Comparison of ENCODE assay signal across 15 cellular contexts in genomic region chr6:128483472-128484135, GRCh38. TPM values are rescaled to one million over a fixed set of nuclear protein-coding genes. Genes with fewer than 3 reads are reported as not detected.
DNase-seq lines count a peak whose midpoint lies in the region; ATAC-seq and TF ChIP-seq lines count a peak whose summit lies in the region.
"Had no signal": no experiment of that assay in that cellular context is flagged by ENCODE, and none has a peak within 500 bp of the region (broad histone marks: within the 10 kb centered on the region; RNA-seq: fewer than 3 reads in every experiment).

No MANE protein-coding gene starts in this region.

- no peak overlapping the region for H3K27ac ChIP-seq in IMR-90 (ENCODE audit: insufficient read depth, low read length)
- peak overlapping the region; percentile 34; the same call in 1 of the 2 replicates for H3K27ac ChIP-seq in Panc1 (ENCODE audit: low read length)
- peak overlapping the region in 58 of 59 donors; percentile 6 to 96 (median 87) for H3K27ac ChIP-seq in dorsolateral prefrontal cortex
- peak overlapping the region in 1 of 4 donors; percentile 19 for H3K27ac ChIP-seq in gastrocnemius medialis
- H3K27ac ChIP-seq: Peyer's patch had no signal

- H3K4me2 ChIP-seq in IMR-90 (ENCODE audit: low read depth, low read length) = no peak overlapping the region
- H3K4me2 ChIP-seq: SK-N-SH had no signal

- H4K91ac ChIP-seq in IMR-90 (ENCODE audit: insufficient read depth, low read depth, low read length) = no peak overlapping the region

- no peak for ATAC-seq in IMR-90 (ENCODE audit: low read depth)
- no peak for ATAC-seq in Panc1
- peak; percentile 23 to 49 for ATAC-seq in gastrocnemius medialis
- ATAC-seq: K562 had no signal

- peaks cover 45 to 67% of the 10 kb centered on the region in 2 experiments; a peak in 3 of 4 replicates for H3K79me1 ChIP-seq in IMR-90 (ENCODE audit: low read depth in 1 of 2, low read length in 2 of 2)

- no peak overlapping the region; the same call in 1 of the 2 replicates for H3K56ac ChIP-seq in IMR-90 (ENCODE audit: extremely low read depth, insufficient read depth, low read length)

- no peak overlapping the region for H3K14ac ChIP-seq in IMR-90 (replicated peaks; ENCODE audit: low read depth, low read length)

- H3K4me1 ChIP-seq in IMR-90 (ENCODE audit: control insufficient read depth, insufficient read depth, low read length) = 0 out of 2 replicates have a peak, but pooled peaks cover 1% of the 10 kb centered on the region
- H3K4me1 ChIP-seq in Panc1 (ENCODE audit: control insufficient read depth, insufficient read depth, low read length) = peaks cover 15% of the 10 kb centered on the region
- peaks cover 0 to 14% of the 10 kb centered on the region in 2 donors for H3K4me1 ChIP-seq in gastrocnemius medialis
- H3K4me1 ChIP-seq: Peyer's patch had no signal

- H3K23ac ChIP-seq in IMR-90 (ENCODE audit: low read depth, low read length) = no peak overlapping the region

- no TSS peak for BruUV-seq in IMR-90 (replicated peaks; lab: Mats Ljungman, UMichigan)
- no TSS peak for BruUV-seq in Panc1 (replicated peaks; lab: Mats Ljungman, UMichigan)

- no peak overlapping the region for H3K18ac ChIP-seq in IMR-90 (ENCODE audit: low read depth, low read length)

- no peak overlapping the region for H2AK5ac ChIP-seq in IMR-90 (ENCODE audit: low read depth, low read length)

- dilution Hi-C loops in IMR-90 (cut with HindIII; ENCODE audit: low sequenced_read_pairs, unreplicated experiment) = no loop called here

- H3K27me3 ChIP-seq in IMR-90 (ENCODE audit: control insufficient read depth, insufficient read depth, low read length) = no peaks in the 10 kb centered on the region
- H3K27me3 ChIP-seq in Panc1 (ENCODE audit: control insufficient read depth, insufficient read depth, low read length) = no peaks in the 10 kb centered on the region
- no peaks in the 10 kb centered on the region for H3K27me3 ChIP-seq in dorsolateral prefrontal cortex
- no peaks in the 10 kb centered on the region for H3K27me3 ChIP-seq in gastrocnemius medialis
- H3K27me3 ChIP-seq: Peyer's patch had no signal

- no peak overlapping the region for H2BK120ac ChIP-seq in IMR-90 (ENCODE audit: low read depth, low read length)

- peaks cover 30% of the 10 kb centered on the region; the same call in 1 of the 2 replicates for H4K20me1 ChIP-seq in IMR-90 (ENCODE audit: insufficient read depth, low read length)

- H3K36me3 ChIP-seq in IMR-90 (ENCODE audit: control insufficient read depth, insufficient read depth, low read length) = no peaks in the 10 kb centered on the region
- no peaks in the 10 kb centered on the region for H3K36me3 ChIP-seq in Panc1 (ENCODE audit: control insufficient read depth, insufficient read depth, low read length)
- H3K36me3 ChIP-seq in gastrocnemius medialis = no peaks in the 10 kb centered on the region
- H3K36me3 ChIP-seq: HAP-1, Peyer's patch had no signal

- no peak overlapping the region for H2BK20ac ChIP-seq in IMR-90 (ENCODE audit: low read depth, low read length)

- CTCF ChIA-PET in IMR-90 (lab: Yijun Ruan, JAX) (no interaction called here), Panc1 (lab: Charles Lee) (interaction anchor here (0.7 kb wide), 1 partner anchor 629 kb away, joined by 4 read pairs; no protein-coding TSS in a partner anchor)

- TF ChIP-seq POLR2A in IMR-90 (IDR thresholded peaks at IDR 0.05; ENCODE audit: low read depth, low read length) = no peak
- TF ChIP-seq POLR2A in gastrocnemius medialis (IDR thresholded peaks at IDR 0.05) = no peak

- H4K8ac ChIP-seq in IMR-90 (ENCODE audit: low read depth in 2 of 2, low read length in 2 of 2) = no peak overlapping the region

- in situ Hi-C loops in IMR-90 (cut with MboI; ENCODE audit: low sequenced_read_pairs) (no loop called here), Panc1 (cut with HindIII; ENCODE audit: low pct_unique_long_range_greater_than_20kb, low sequenced_read_pairs) (no loop called here), gastrocnemius medialis (cut with MboI; ENCODE audit: low sequenced_read_pairs in 4 of 4) (no loop called here)

- H3K4me3 ChIP-seq in IMR-90 (ENCODE audit: insufficient read depth, low read depth, low read length) (no peak overlapping the region), Panc1 (ENCODE audit: low read depth in 2 of 2, low read length in 2 of 2) (no peak overlapping the region), dorsolateral prefrontal cortex (no peak overlapping the region), gastrocnemius medialis (no peak overlapping the region)
- H3K4me3 ChIP-seq: HAP-1, K562, Peyer's patch had no signal

- POLR2A ChIA-PET in IMR-90 (lab: Charles Lee; ENCODE audit: unreplicated experiment) = no interaction called here
- POLR2A ChIA-PET in Panc1 (lab: Charles Lee) = no interaction called here

- no peak overlapping the region for H4K5ac ChIP-seq in IMR-90 (ENCODE audit: low read depth, low read length)

- H3K9me1 ChIP-seq in IMR-90 (ENCODE audit: insufficient read depth, low read length) = peaks cover 17% of the 10 kb centered on the region

- intact Hi-C loops in IMR-90 (cut with micrococcal nuclease) = no loop called here
- intact Hi-C loops in Panc1 (cut with micrococcal nuclease; ENCODE audit: unreplicated experiment) = no loop called here
- intact Hi-C loops in dorsolateral prefrontal cortex (cut with DNase I) = no loop called here
- intact Hi-C loops in gastrocnemius medialis (cut with DNase I; ENCODE audit: low total_unique reads) = no loop called here

- no peak for TF ChIP-seq RAD21 in IMR-90 (IDR thresholded peaks at IDR 0.05; ENCODE audit: low read length)

- TF ChIP-seq CTCF in IMR-90 (conservative IDR thresholded peaks at IDR 0.05; ENCODE audit: low read depth, low read length) (no peak), Panc1 (IDR thresholded peaks at IDR 0.05) (no peak), dorsolateral prefrontal cortex (IDR thresholded peaks at IDR 0.05 in 54 of 56, conservative IDR thresholded peaks at IDR 0.05 in 2 of 56; ENCODE audit: low read depth in 1 of 56, partially characterized antibody in 56 of 56) (no peak), gastrocnemius medialis (IDR thresholded peaks at IDR 0.05 in 4 of 5, conservative IDR thresholded peaks at IDR 0.05 in 1 of 5) (no peak)

- WGBS in IMR-90 (ENCODE audit: extremely low coverage in 2 of 2, insufficient read length in 1 of 2), 2 experiments = 92% methylated on average over 2 of the region's 5 CpGs; no CpG with 5 or more reads in 1 of the 2 experiments

- H3K4ac ChIP-seq in IMR-90 (ENCODE audit: low read depth, low read length) = no peak overlapping the region

- H2AK9ac ChIP-seq in IMR-90 (replicated peaks; ENCODE audit: low read depth, low read length, poor library complexity) = no peak overlapping the region

- H2BK5ac ChIP-seq in IMR-90 (ENCODE audit: low read depth, low read length, poor library complexity, severe bottlenecking) = no peak overlapping the region

- no peak overlapping the region for H2AFZ ChIP-seq in IMR-90 (replicated peaks; ENCODE audit: low read length, poor library complexity)

- H2BK15ac ChIP-seq in IMR-90 (ENCODE audit: low read depth, low read length) = no peak overlapping the region

- DNase-seq in IMR-90 = no peak
- DNase-seq in Panc1 (ENCODE audit: low read depth, low spot score) = no peak
- DNase-seq in dorsolateral prefrontal cortex = no peak
- no peak for DNase-seq in gastrocnemius medialis
- no peak for DNase-seq in NCI-H1105 treated with DMSO at 0.1 percent for 48 hours (lab: John Stamatoyannopoulos, UW)
- no peak for DNase-seq in activated CD4-positive, alpha-beta T cell treated with anti-CD3 and anti-CD28 coated beads for 4 hours
- DNase-seq in NCI-H2171 treated with DMSO at 0.1 percent for 48 hours (lab: John Stamatoyannopoulos, UW) = no peak
- DNase-seq: CD4-positive, alpha-beta T cell; NCI-H1417; NCI-H446 treated with DMSO at 0.1 percent for 48 hours; Peyer's patch; SHP77; SK-N-SH had no signal

- no peak overlapping the region for H3K9ac ChIP-seq in IMR-90 (ENCODE audit: low read depth, low read length)
- H3K9ac ChIP-seq: SK-N-SH had no signal

- H3K9me3 ChIP-seq in IMR-90 (ENCODE audit: control insufficient read depth, insufficient read depth, low read length) = no peaks in the 10 kb centered on the region
- H3K9me3 ChIP-seq in Panc1 (ENCODE audit: control insufficient read depth, insufficient read depth, low read depth, low read length) = no peaks in the 10 kb centered on the region
- H3K9me3 ChIP-seq in gastrocnemius medialis = no peaks in the 10 kb centered on the region
- H3K9me3 ChIP-seq: HAP-1, Peyer's patch, SK-N-SH had no signal

TF ChIP-seq in IMR-90, 13 proteins besides CTCF, POLR2A, EP300 and RAD21:
- TF ChIP-seq FOS (IDR thresholded peaks at IDR 0.05; ENCODE audit: low read depth, low read length) (no peak), CEBPB (IDR thresholded peaks at IDR 0.05; ENCODE audit: low read depth, low read length) (0 out of 2 replicates have a peak, but pooled peaks have one; percentile 23)

RNA-seq across cellular contexts. Expression of gene PTPRK, which starts 36.8 kb away (rescaled TPM):
- total RNA-seq in IMR-90 (2012; rRNA removed) (66.1 and 80.8 TPM in 2 replicates), Panc1 (2021; ENCODE audit: unreplicated experiment) (61.8 TPM), dorsolateral prefrontal cortex (100 to 1,000 TPM in 114 of 120 experiments, 10 to 100 TPM in 6; 83.1 to 211 (median 136) TPM), gastrocnemius medialis (10 to 100 TPM in 2 of 4 donors, 1 to 10 TPM in 2; 7.3 to 22.9 (median 13.0) TPM)
- 14.1 and 18.0 TPM in 2 replicates for polyA plus RNA-seq in IMR-90 (2012; rRNA removed)
- 7.3 and 16.2 TPM in 2 replicates for polyA plus RNA-seq in IMR-90 (2012; cell fraction: cytosol; rRNA removed)
- 3.5 and 12.9 TPM in 2 replicates for polyA plus RNA-seq in IMR-90 (2012; cell fraction: nucleus; rRNA removed; ENCODE audit: low replicate concordance)
- polyA plus RNA-seq in Panc1 (2012; ENCODE audit: insufficient read length) = 25.7 TPM
- polyA plus RNA-seq: K562 had no signal

Comparison
In these comparisons a context has a peak if more than half of its experiments do, and no peak if none do; other contexts are left out.
1. ATAC-seq: peak in gastrocnemius medialis (2 of 2); none in IMR-90 (single experiment) and Panc1 (single experiment).